Comparison of ENCODE assay signal across 16 cellular contexts in the genomic region with DNA sequence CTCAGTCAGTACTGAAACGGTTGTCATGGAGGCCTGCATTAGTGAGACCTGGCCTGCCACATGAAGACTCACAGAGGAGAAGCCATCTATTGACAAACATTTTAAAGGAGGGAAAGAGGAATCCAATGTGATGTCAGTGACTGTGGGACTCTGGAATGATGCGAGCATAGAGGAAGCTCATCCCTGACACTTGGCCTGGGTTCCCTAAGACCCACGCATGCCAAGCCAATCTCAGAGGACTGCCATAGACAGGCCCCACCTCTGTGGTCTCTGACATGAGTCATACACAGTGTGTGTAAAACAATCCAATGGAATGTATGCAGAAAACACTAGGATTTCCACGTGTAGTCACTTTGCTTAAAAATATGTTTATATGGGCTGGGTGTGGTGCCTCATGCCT. TPM values are rescaled to one million over a fixed set of nuclear protein-coding genes. Genes with fewer than 3 reads are reported as not detected.
DNase-seq lines count a peak whose midpoint lies in the region; ATAC-seq and TF ChIP-seq lines count a peak whose summit lies in the region.
"Had no signal": no experiment of that assay in that cellular context is flagged by ENCODE, and none has a peak within 500 bp of the region (broad histone marks: within the 10 kb centered on the region; RNA-seq: fewer than 3 reads in every experiment).

No MANE protein-coding gene starts in this region.

- no peaks in the 10 kb centered on the region for H3K36me3 Mint-ChIP-seq in activated T-helper 17 cell treated with anti-CD3 and anti-CD28 coated beads, Interleukin-2, amount 50 U/mL, for 72 hours (ENCODE audit: low read depth)

- no peak overlapping the region for H3K27ac Mint-ChIP-seq in activated T-helper 17 cell treated with anti-CD3 and anti-CD28 coated beads, Interleukin-2, amount 50 U/mL, for 72 hours
- H3K27ac Mint-ChIP-seq: CD4-positive, CD25-positive, alpha-beta regulatory T cell; GM23338; IgD-negative memory B cell; stimulated activated effector memory CD8-positive, alpha-beta T cell treated with anti-CD3 and anti-CD28 coated beads, Interleukin-12 subunit alpha, Interleukin-12 subunit beta, amount 100 ng/mL, for 72 hours had no signal

- ATAC-seq in activated T-helper 17 cell treated with anti-CD3 and anti-CD28 coated beads, Interleukin-2, amount 50 U/mL, for 72 hours (replicated peaks): no peak
- ATAC-seq in psoas muscle (no peak), GM21526 (IDR thresholded peaks at IDR 0.05; ENCODE audit: low FRiP score, unreplicated experiment) (no peak)
- ATAC-seq: GM23338; stimulated activated effector memory CD8-positive, alpha-beta T cell treated with anti-CD3 and anti-CD28 coated beads, Interleukin-12 subunit alpha, Interleukin-12 subunit beta, amount 100 ng/mL, for 72 hours had no signal

- no peaks in the 10 kb centered on the region for H3K36me3 ChIP-seq in mesendoderm (ENCODE audit: control insufficient read depth, insufficient read depth, low read length)
- peaks cover 0 to 5% of the 10 kb centered on the region in 2 donors for H3K36me3 ChIP-seq in psoas muscle (ENCODE audit: insufficient read depth in 1 of 2, low read depth in 1 of 2)

- no peaks in the 10 kb centered on the region for H3K79me2 ChIP-seq in mesendoderm (ENCODE audit: control insufficient read depth, insufficient read depth, low read length)

- DNase-seq in AG20443 (ENCODE audit: low spot score): peak; percentile 89
- peak; percentile 72 for DNase-seq in M059J (ENCODE audit: low read depth)
- peak; percentile 76 to 82 for DNase-seq in cardiac fibroblast (ENCODE audit: low read depth in 2 of 2)
- DNase-seq in mesendoderm: peak; percentile 2
- no peak for DNase-seq in NOMO-1 (lab: John Stamatoyannopoulos, UW; ENCODE audit: unreplicated experiment in 2 of 2)
- no peak for DNase-seq in psoas muscle
- DNase-seq: activated naive CD4-positive, alpha-beta T cell; CD4-positive, CD25-positive, alpha-beta regulatory T cell; dermis blood vessel endothelial cell; NCI-H1694 had no signal

- no peaks in the 10 kb centered on the region for H3K79me1 ChIP-seq in mesendoderm (ENCODE audit: low read length)

- no peak overlapping the region for H2AK5ac ChIP-seq in mesendoderm (ENCODE audit: low read length)

- no peak overlapping the region for H3K18ac ChIP-seq in mesendoderm (ENCODE audit: low read length)

- H3K9me3 Mint-ChIP-seq in activated T-helper 17 cell treated with anti-CD3 and anti-CD28 coated beads, Interleukin-2, amount 50 U/mL, for 72 hours: no peaks in the 10 kb centered on the region
- H3K9me3 Mint-ChIP-seq: CD4-positive, CD25-positive, alpha-beta regulatory T cell; GM23338; IgD-negative memory B cell; stimulated activated effector memory CD8-positive, alpha-beta T cell treated with anti-CD3 and anti-CD28 coated beads, Interleukin-12 subunit alpha, Interleukin-12 subunit beta, amount 100 ng/mL, for 72 hours had no signal

- H3K4me1 Mint-ChIP-seq in activated T-helper 17 cell treated with anti-CD3 and anti-CD28 coated beads, Interleukin-2, amount 50 U/mL, for 72 hours: peaks cover 4% of the 10 kb centered on the region
- H3K4me1 Mint-ChIP-seq: stimulated activated effector memory CD8-positive, alpha-beta T cell treated with anti-CD3 and anti-CD28 coated beads, Interleukin-12 subunit alpha, Interleukin-12 subunit beta, amount 100 ng/mL, for 72 hours had no signal

- no peak overlapping the region for H3K23ac ChIP-seq in mesendoderm (ENCODE audit: low read length)

- H3K4me3 ChIP-seq in cardiac fibroblast (replicated peaks in 1 of 2; ENCODE audit: low read depth in 2 of 2, low read length in 2 of 2) (no peak overlapping the region), mesendoderm (ENCODE audit: low read length) (no peak overlapping the region), psoas muscle (no peak overlapping the region)
- H3K4me3 ChIP-seq: GM23338, lung had no signal

- WGBS in mesendoderm (ENCODE audit: extremely low coverage, insufficient coverage, low lambda C conversion rate): no CpG with 5 or more reads among the region's 4 CpGs
- 64 to 72% (median 66%) methylated on average over 4 of the region's 4 CpGs for WGBS in psoas muscle, 3 donors

- no peak overlapping the region for H4K8ac ChIP-seq in mesendoderm (ENCODE audit: low read depth, low read length)

- no peaks in the 10 kb centered on the region for H3K27me3 Mint-ChIP-seq in activated T-helper 17 cell treated with anti-CD3 and anti-CD28 coated beads, Interleukin-2, amount 50 U/mL, for 72 hours
- H3K27me3 Mint-ChIP-seq: CD4-positive, CD25-positive, alpha-beta regulatory T cell; IgD-negative memory B cell had no signal

- H3K4me3 Mint-ChIP-seq in activated T-helper 17 cell treated with anti-CD3 and anti-CD28 coated beads, Interleukin-2, amount 50 U/mL, for 72 hours: no peak overlapping the region
- H3K4me3 Mint-ChIP-seq: GM23338; IgD-negative memory B cell; stimulated activated effector memory CD8-positive, alpha-beta T cell treated with anti-CD3 and anti-CD28 coated beads, Interleukin-12 subunit alpha, Interleukin-12 subunit beta, amount 100 ng/mL, for 72 hours had no signal

- no peak overlapping the region for H3K9ac ChIP-seq in mesendoderm (ENCODE audit: low read length)

- no peak overlapping the region for H4K5ac ChIP-seq in mesendoderm (ENCODE audit: low read length)

- no peak overlapping the region for H3K27ac ChIP-seq in mesendoderm (ENCODE audit: low read depth, low read length)
- no peak overlapping the region for H3K27ac ChIP-seq in psoas muscle

- no peak overlapping the region for H2BK5ac ChIP-seq in mesendoderm (ENCODE audit: low read length)

- H3K4me2 ChIP-seq in mesendoderm (ENCODE audit: low read length): no peak overlapping the region
- H3K4me2 ChIP-seq: GM23338 had no signal

- H3K56ac ChIP-seq in mesendoderm (ENCODE audit: low read length): no peak overlapping the region

- H3K27me3 ChIP-seq in mesendoderm (ENCODE audit: insufficient read depth, low read length, poor library complexity): no peaks in the 10 kb centered on the region
- H3K27me3 ChIP-seq in psoas muscle (ENCODE audit: insufficient read depth in 3 of 3, low read length in 2 of 3): no peaks in the 10 kb centered on the region

- no peak overlapping the region for H2BK15ac ChIP-seq in mesendoderm (replicated peaks; ENCODE audit: low read depth)

- H2BK120ac ChIP-seq in mesendoderm (ENCODE audit: low read depth, low read length): no peak overlapping the region

- TF ChIP-seq CTCF in cardiac fibroblast (IDR thresholded peaks at IDR 0.05; ENCODE audit: low read depth, low read length) (no peak), psoas muscle (IDR thresholded peaks at IDR 0.05) (no peak)

- H3K4ac ChIP-seq in mesendoderm (ENCODE audit: low read depth, low read length): no peak overlapping the region

- intact Hi-C loops in psoas muscle (cut with DNase I): no loop called here

- no peaks in the 10 kb centered on the region for H3K9me3 ChIP-seq in psoas muscle

- H3K4me1 ChIP-seq in mesendoderm (ENCODE audit: control insufficient read depth, low read depth, low read length) (no peaks in the 10 kb centered on the region), psoas muscle (no peaks in the 10 kb centered on the region)

RNA-seq across cellular contexts. Expression of a gene that starts 7.8 kb away (rescaled TPM):
- 8.0 and 17.3 TPM in 2 replicates for total RNA-seq in M059J (2014; rRNA removed; shearing (Covaris generic))
- 17.9 TPM for polyA plus RNA-seq in mesendoderm (2013, experiment 1 of 2)
- polyA plus RNA-seq in mesendoderm (2013, experiment 2 of 2): 21.7 TPM
- total RNA-seq in activated T-helper 17 cell treated with anti-CD3 and anti-CD28 coated beads, Interleukin-2, amount 50 U/mL, for 72 hours: 10 to 100 TPM; 14.8 to 15.0 TPM
- 1 to 10 TPM; 3.1 to 4.8 (median 3.8) TPM for total RNA-seq in psoas muscle
- 1 to 10 TPM; 1.6 to 4.4 (median 2.7) TPM for polyA plus RNA-seq in psoas muscle

RNA-seq across cellular contexts. Expression of a gene that starts 52.3 kb away (rescaled TPM):
- 2.8 and 5.4 TPM in 2 replicates for total RNA-seq in M059J (2014; rRNA removed; shearing (Covaris generic))
- 17.5 TPM for polyA plus RNA-seq in mesendoderm (2013, experiment 1 of 2)
- 17.4 TPM for polyA plus RNA-seq in mesendoderm (2013, experiment 2 of 2)
- total RNA-seq in activated T-helper 17 cell treated with anti-CD3 and anti-CD28 coated beads, Interleukin-2, amount 50 U/mL, for 72 hours: 10 to 100 TPM; 22.1 to 27.5 TPM
- total RNA-seq in psoas muscle: 10 to 100 TPM; 23.2 to 25.0 (median 23.8) TPM
- 10 to 100 TPM in 1 of 3 donors, 1 to 10 TPM in 2; 4.7 to 13.6 (median 5.3) TPM for polyA plus RNA-seq in psoas muscle

Comparison
In these comparisons a context has a peak if more than half of its experiments do, and no peak if none do; other contexts are left out.
1. DNase-seq: peak in AG20443 (single experiment), M059J (single experiment), cardiac fibroblast (2 of 2) and mesendoderm (single experiment); none in NOMO-1 (0 of 2) and psoas muscle (0 of 2).